ENCODE assay signal across 8 cellular contexts in the genomic region with DNA sequence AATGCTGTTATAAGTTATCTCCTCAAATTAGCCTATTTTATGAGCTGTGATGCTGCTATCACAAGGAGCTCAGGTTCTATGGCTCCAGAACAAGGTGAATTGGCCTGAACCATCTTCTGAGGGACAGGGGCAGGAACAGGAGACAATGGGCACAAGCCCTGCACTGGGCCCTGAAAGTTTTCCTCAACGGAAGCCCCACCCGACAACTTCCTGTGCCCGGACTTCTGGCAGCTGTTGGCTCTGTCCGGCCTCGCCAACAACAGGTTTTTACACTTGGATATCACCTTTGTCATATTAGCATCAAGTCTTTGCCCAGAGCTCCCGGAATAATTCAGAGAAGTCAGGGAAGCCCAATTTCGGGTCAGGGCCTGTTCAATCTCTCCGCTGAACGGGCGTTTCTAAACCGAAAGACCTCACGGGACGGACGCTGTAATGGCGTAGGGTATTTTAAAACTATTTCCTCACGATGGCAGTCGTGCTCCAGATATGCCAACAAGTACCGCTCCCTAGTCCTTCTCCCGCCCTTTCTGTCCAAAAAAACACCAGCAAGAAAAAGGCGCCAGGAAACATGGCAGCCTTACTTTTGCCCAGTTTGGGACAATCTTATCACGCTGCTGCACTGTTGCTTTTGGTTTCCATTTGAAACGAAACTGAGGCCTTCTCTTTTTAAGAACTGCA.
DNase-seq lines count a peak whose midpoint lies in the region; ATAC-seq and TF ChIP-seq lines count a peak whose summit lies in the region.

No MANE protein-coding gene starts in this region.

- peak overlapping the region; percentile 33; the same call in 1 of the 2 replicates for H3K27ac ChIP-seq in C4-2B

- TF ChIP-seq CTCF in C4-2B (conservative IDR thresholded peaks at IDR 0.05), result no peak

- H3K4me3 Mint-ChIP-seq in activated T-helper 17 cell treated with anti-CD3 and anti-CD28 coated beads, Interleukin-2, amount 50 U/mL, for 72 hours, result no peak overlapping the region

- H3K27ac Mint-ChIP-seq in activated T-helper 17 cell treated with anti-CD3 and anti-CD28 coated beads, Interleukin-2, amount 50 U/mL, for 72 hours, result no peak overlapping the region

- H3K9me3 Mint-ChIP-seq in activated T-helper 17 cell treated with anti-CD3 and anti-CD28 coated beads, Interleukin-2, amount 50 U/mL, for 72 hours, result no peaks in the 10 kb centered on the region

- peaks cover 1% of the 10 kb centered on the region for H3K4me1 Mint-ChIP-seq in activated T-helper 17 cell treated with anti-CD3 and anti-CD28 coated beads, Interleukin-2, amount 50 U/mL, for 72 hours

- peak; percentile 69 for ATAC-seq in GM21723 (IDR thresholded peaks at IDR 0.05; ENCODE audit: unreplicated experiment)
- no peak for ATAC-seq in activated T-helper 17 cell treated with anti-CD3 and anti-CD28 coated beads, Interleukin-2, amount 50 U/mL, for 72 hours (replicated peaks)

- no peaks in the 10 kb centered on the region for H3K36me3 Mint-ChIP-seq in activated T-helper 17 cell treated with anti-CD3 and anti-CD28 coated beads, Interleukin-2, amount 50 U/mL, for 72 hours (ENCODE audit: low read depth)

- no peaks in the 10 kb centered on the region for H3K27me3 Mint-ChIP-seq in activated T-helper 17 cell treated with anti-CD3 and anti-CD28 coated beads, Interleukin-2, amount 50 U/mL, for 72 hours

- DNase-seq in UCSD-AML1 (lab: John Stamatoyannopoulos, UW; ENCODE audit: unreplicated experiment) (peak; percentile 68), iris pigment epithelial cell (ENCODE audit: low read depth) (peak; percentile 63), CD1c-positive myeloid dendritic cell (ENCODE audit: extremely low spot score) (no peak), NCI-H1694 treated with DMSO at 0.1 percent for 48 hours (lab: John Stamatoyannopoulos, UW) (no peak)
- DNase-seq in stimulated activated CD4-positive, alpha-beta T cell treated with anti-CD3 and anti-CD28 coated beads, Interleukin-2, amount 100 ng/mL, for 24 hours, result no peak

Comparison
In these comparisons a context has a peak if more than half of its experiments do, and no peak if none do; other contexts are left out.
1. DNase-seq: peak in UCSD-AML1 (single experiment) and iris pigment epithelial cell (single experiment); none in CD1c-positive myeloid dendritic cell (single experiment), stimulated activated CD4-positive, alpha-beta T cell treated with anti-CD3 and anti-CD28 coated beads, Interleukin-2, amount 100 ng/mL, for 24 hours (0 of 2) and NCI-H1694 treated with DMSO at 0.1 percent for 48 hours (single experiment).